ENCODE assay signal across 32 cellular contexts in genomic region chr1:226209307-226210059, GRCh38. TPM values are rescaled to one million over a fixed set of nuclear protein-coding genes. Genes with fewer than 3 reads are reported as not detected.
A peak's percentile ranks its signal among the peaks of the same experiment; 100 is the strongest.
DNase-seq lines count a peak whose midpoint lies in the region; ATAC-seq and TF ChIP-seq lines count a peak whose summit lies in the region.
"Had no signal": no experiment of that assay in that cellular context is flagged by ENCODE, and none has a peak within 500 bp of the region (broad histone marks: within the 10 kb centered on the region; RNA-seq: fewer than 3 reads in every experiment).

No MANE protein-coding gene starts in this region.

- H3K9me3 ChIP-seq in breast epithelium: no peaks in the 10 kb centered on the region
- H3K9me3 ChIP-seq in mucosa of descending colon: no peaks in the 10 kb centered on the region
- H3K9me3 ChIP-seq: ascending aorta, SJSA1, thyroid gland had no signal

- H3K4me1 ChIP-seq in GM23338 (ENCODE audit: insufficient read depth) (peaks cover 26% of the 10 kb centered on the region), breast epithelium (no peaks in the 10 kb centered on the region), mucosa of descending colon (ENCODE audit: low read depth) (no peaks in the 10 kb centered on the region)
- H3K4me1 ChIP-seq: ascending aorta, foreskin keratinocyte, SJSA1, thyroid gland had no signal

- ATAC-seq in GM23338: peak; percentile 12; the same call in 1 of the 3 replicates
- no peak for ATAC-seq in mucosa of descending colon
- ATAC-seq: activated CD8-positive, alpha-beta memory T cell treated with anti-CD3 and anti-CD28 coated beads, Interleukin-2, amount 10 ng/mL, durations not matched to agents 7 days and 5 days; activated naive CD4-positive, alpha-beta T cell treated with anti-CD3 and anti-CD28 coated beads, Interleukin-2, amount 50 U/mL, for 72 hours; foreskin keratinocyte had no signal

- no peaks in the 10 kb centered on the region; the same call in 1 of the 2 replicates for H3K9me2 ChIP-seq in GM23338 (ENCODE audit: insufficient read depth)

- TF ChIP-seq CTCF in GM23338 (conservative IDR thresholded peaks at IDR 0.05; ENCODE audit: low read depth in 2 of 2) (no peak), neural crest cell (conservative IDR thresholded peaks at IDR 0.05) (no peak), breast epithelium (IDR thresholded peaks at IDR 0.05) (no peak), mucosa of descending colon (IDR thresholded peaks at IDR 0.05) (no peak)

- H3K36me3 Mint-ChIP-seq in GM23338 (ENCODE audit: low read depth): no peaks in the 10 kb centered on the region
- H3K36me3 Mint-ChIP-seq in neural crest cell (ENCODE audit: low read depth): no peaks in the 10 kb centered on the region
- H3K36me3 Mint-ChIP-seq: activated CD8-positive, alpha-beta memory T cell treated with anti-CD3 and anti-CD28 coated beads, Interleukin-2, amount 10 ng/mL, durations not matched to agents 7 days and 5 days; activated naive CD4-positive, alpha-beta T cell treated with anti-CD3 and anti-CD28 coated beads, Interleukin-2, amount 50 U/mL, for 72 hours; CD4-positive, alpha-beta memory T cell; immature natural killer cell had no signal

- peaks cover 13% of the 10 kb centered on the region for H3K27me3 Mint-ChIP-seq in GM23338 (ENCODE audit: insufficient read depth, low read depth, poor library complexity)
- peaks cover 5% of the 10 kb centered on the region for H3K27me3 Mint-ChIP-seq in neural crest cell (ENCODE audit: low read depth)
- H3K27me3 Mint-ChIP-seq: activated CD4-positive, alpha-beta T cell treated with anti-CD3 and anti-CD28 coated beads, Interleukin-2, amount 10 ng/mL, durations not matched to agents 24 days and 14 days; activated CD8-positive, alpha-beta memory T cell treated with anti-CD3 and anti-CD28 coated beads, Interleukin-2, amount 10 ng/mL, durations not matched to agents 7 days and 5 days; CD4-positive, alpha-beta memory T cell; stimulated activated naive CD8-positive, alpha-beta T cell treated with anti-CD3 and anti-CD28 coated beads, Interleukin-15, Interleukin-2, amounts not matched to agents 100 ng/mL and 50 ng/mL, for 24 hours had no signal

- DNase-seq in GM23338 (ENCODE audit: low spot score) (no peak), NCI-H524 treated with DMSO at 0.1 percent for 48 hours (lab: John Stamatoyannopoulos, UW) (peak; percentile 62), dermis microvascular lymphatic vessel endothelial cell (ENCODE audit: low read depth in 2 of 2) (peak; percentile 15 to 55), neural crest cell (ENCODE audit: low read depth, low spot score) (no peak), breast epithelium (ENCODE audit: low spot score in 2 of 2) (no peak), RKO (ENCODE audit: low spot score) (no peak), mucosa of descending colon (no peak), NCI-H510A treated with DMSO at 0.1 percent for 48 hours (lab: John Stamatoyannopoulos, UW) (no peak)
- DNase-seq: activated CD4-positive, alpha-beta T cell treated with anti-CD3 and anti-CD28 coated beads, Interleukin-2, amount 10 ng/mL, durations not matched to agents 24 days and 14 days; activated CD8-positive, alpha-beta memory T cell treated with anti-CD3 and anti-CD28 coated beads, Interleukin-2, amount 10 ng/mL, durations not matched to agents 7 days and 5 days; CD4-positive, alpha-beta memory T cell; cerebellar nuclear complex; effector CD4-positive, alpha-beta T cell; erythroblast; foreskin keratinocyte; GF-D8; HFFc6; immature natural killer cell; Karpas-422; NCI-H1092 treated with DMSO at 0.1 percent for 48 hours; NCI-H2081 treated with DMSO at 0.1 percent for 48 hours; retina; stimulated activated CD4-positive, alpha-beta T cell treated with anti-CD3 and anti-CD28 coated beads, Interleukin-4, amount 100 ng/mL, for 1 hour; thyroid gland had no signal

- no peaks in the 10 kb centered on the region for H3K79me2 ChIP-seq in GM23338 (replicated peaks; ENCODE audit: insufficient read depth)

- intact Hi-C loops in breast epithelium (cut with DNase I; ENCODE audit: low total_unique reads) (no loop called here), mucosa of descending colon (cut with DNase I, micrococcal nuclease) (no loop called here)

- no peak overlapping the region for H3K27ac ChIP-seq in GM23338 (ENCODE audit: low read depth)
- H3K27ac ChIP-seq in breast epithelium: no peak overlapping the region
- H3K27ac ChIP-seq: ascending aorta, foreskin keratinocyte, SJSA1, thyroid gland had no signal

- H3K36me3 ChIP-seq in GM23338 (ENCODE audit: insufficient read depth) (no peaks in the 10 kb centered on the region), breast epithelium (no peaks in the 10 kb centered on the region), mucosa of descending colon (ENCODE audit: low read depth) (no peaks in the 10 kb centered on the region)
- H3K36me3 ChIP-seq: ascending aorta, SJSA1, thyroid gland had no signal

- H3K9me3 Mint-ChIP-seq in GM23338 (no peaks in the 10 kb centered on the region), neural crest cell (no peaks in the 10 kb centered on the region)
- H3K9me3 Mint-ChIP-seq: activated CD4-positive, alpha-beta T cell treated with anti-CD3 and anti-CD28 coated beads, Interleukin-2, amount 10 ng/mL, durations not matched to agents 24 days and 14 days; activated naive CD4-positive, alpha-beta T cell treated with anti-CD3 and anti-CD28 coated beads, Interleukin-2, amount 50 U/mL, for 72 hours; activated T-helper 1 cell treated with anti-CD3 and anti-CD28 coated beads, Interleukin-12 subunit alpha, Interleukin-12 subunit beta, Interleukin-2, Interleukin-4 antibody, amounts not matched to agents 30 ng/mL and 10 ng/mL and 1 ng/mL, durations not matched to agents 14 hours and 24 hours and 36 hours; CD4-positive, alpha-beta memory T cell; HFFc6; immature natural killer cell; stimulated activated naive CD8-positive, alpha-beta T cell treated with anti-CD3 and anti-CD28 coated beads, Interleukin-15, Interleukin-2, amounts not matched to agents 100 ng/mL and 50 ng/mL, for 24 hours; T-helper 1 cell treated with Interleukin-12 subunit alpha and Interleukin-12 subunit beta and Interleukin-4 antibody, amounts not matched to agents 30 μg/mL and 1 μg/mL, for 36 hours had no signal

- H3K4me3 ChIP-seq in GM23338: no peak overlapping the region
- no peak overlapping the region for H3K4me3 ChIP-seq in breast epithelium
- H3K4me3 ChIP-seq in mucosa of descending colon: no peak overlapping the region
- H3K4me3 ChIP-seq: ascending aorta, lung, SJSA1, thyroid gland had no signal

- H2AFZ ChIP-seq in GM23338: peak overlapping the region; percentile 76; the same call in 1 of the 2 replicates

- H3K27me3 ChIP-seq in GM23338 (ENCODE audit: insufficient read depth): peaks cover 7% of the 10 kb centered on the region; the same call in 1 of the 2 replicates
- H3K27me3 ChIP-seq in breast epithelium: no peaks in the 10 kb centered on the region
- H3K27me3 ChIP-seq: ascending aorta, foreskin keratinocyte, SJSA1, thyroid gland had no signal

- H3K4me2 ChIP-seq in GM23338: peak overlapping the region; percentile 67; the same call in 1 of the 2 replicates

- TF ChIP-seq POLR2A in breast epithelium (IDR thresholded peaks at IDR 0.05): no peak

- H3K4me1 Mint-ChIP-seq in GM23338 (peaks cover 31% of the 10 kb centered on the region), neural crest cell (peaks cover 4% of the 10 kb centered on the region)
- H3K4me1 Mint-ChIP-seq: activated CD4-positive, alpha-beta T cell treated with anti-CD3 and anti-CD28 coated beads, Interleukin-2, amount 10 ng/mL, durations not matched to agents 24 days and 14 days; activated CD8-positive, alpha-beta memory T cell treated with anti-CD3 and anti-CD28 coated beads, Interleukin-2, amount 10 ng/mL, durations not matched to agents 7 days and 5 days; CD4-positive, alpha-beta memory T cell; immature natural killer cell had no signal

- H4K20me1 ChIP-seq in GM23338 (replicated peaks; ENCODE audit: insufficient read depth): no peaks in the 10 kb centered on the region

- H3K4me3 Mint-ChIP-seq in GM23338 (no peak overlapping the region), neural crest cell (no peak overlapping the region)
- H3K4me3 Mint-ChIP-seq: activated CD4-positive, alpha-beta T cell treated with anti-CD3 and anti-CD28 coated beads, Interleukin-2, amount 10 ng/mL, durations not matched to agents 24 days and 14 days; activated CD8-positive, alpha-beta memory T cell treated with anti-CD3 and anti-CD28 coated beads, Interleukin-2, amount 10 ng/mL, durations not matched to agents 7 days and 5 days; activated T-helper 1 cell treated with anti-CD3 and anti-CD28 coated beads, Interleukin-12 subunit alpha, Interleukin-12 subunit beta, Interleukin-2, Interleukin-4 antibody, amounts not matched to agents 30 ng/mL and 10 ng/mL and 1 ng/mL, durations not matched to agents 14 hours and 24 hours and 36 hours; CD4-positive, alpha-beta memory T cell; HFFc6; immature natural killer cell; stimulated activated naive CD8-positive, alpha-beta T cell treated with anti-CD3 and anti-CD28 coated beads, Interleukin-15, Interleukin-2, amounts not matched to agents 100 ng/mL and 50 ng/mL, for 24 hours; T-helper 1 cell treated with Interleukin-12 subunit alpha and Interleukin-12 subunit beta and Interleukin-4 antibody, amounts not matched to agents 30 μg/mL and 1 μg/mL, for 36 hours had no signal

- H3K27ac Mint-ChIP-seq in GM23338: no peak overlapping the region
- peak overlapping the region; percentile 52 for H3K27ac Mint-ChIP-seq in neural crest cell (ENCODE audit: unreplicated experiment)
- H3K27ac Mint-ChIP-seq: activated CD4-positive, alpha-beta T cell treated with anti-CD3 and anti-CD28 coated beads, Interleukin-2, amount 10 ng/mL, durations not matched to agents 24 days and 14 days; activated CD8-positive, alpha-beta memory T cell treated with anti-CD3 and anti-CD28 coated beads, Interleukin-2, amount 10 ng/mL, durations not matched to agents 7 days and 5 days; activated T-helper 1 cell treated with anti-CD3 and anti-CD28 coated beads, Interleukin-12 subunit alpha, Interleukin-12 subunit beta, Interleukin-2, Interleukin-4 antibody, amounts not matched to agents 30 ng/mL and 10 ng/mL and 1 ng/mL, durations not matched to agents 14 hours and 24 hours and 36 hours; CD4-positive, alpha-beta memory T cell; HFFc6; immature natural killer cell; stimulated activated naive CD8-positive, alpha-beta T cell treated with anti-CD3 and anti-CD28 coated beads, Interleukin-15, Interleukin-2, amounts not matched to agents 100 ng/mL and 50 ng/mL, for 24 hours; T-helper 1 cell treated with Interleukin-12 subunit alpha and Interleukin-12 subunit beta and Interleukin-4 antibody, amounts not matched to agents 30 μg/mL and 1 μg/mL, for 36 hours had no signal

- H3F3A ChIP-seq in GM23338 (replicated peaks; ENCODE audit: low read depth): 0 out of 2 replicates have a peak, but pooled peaks cover 4% of the 10 kb centered on the region

RNA-seq across cellular contexts. Expression of gene MIXL1, which starts 14.0 kb away (rescaled TPM):
- 0.97 and 2.6 TPM in 2 replicates for total RNA-seq in GM23338 (2014; rRNA removed; shearing (Covaris generic))
- polyA plus RNA-seq in GM23338 (2016; fragmentation: Nextera tagmentation; extraction: Ambion mirVana): 0.66 and 1.0 TPM in 2 replicates
- total RNA-seq in dermis microvascular lymphatic vessel endothelial cell (0.13 TPM in 2 replicates), neural crest cell (0.37 and 0.41 TPM in 2 replicates), breast epithelium (not detected), mucosa of descending colon (under 1 TPM; 0.16 to 0.38 (median 0.29) TPM)
- total RNA-seq: activated CD4-positive, alpha-beta T cell treated with anti-CD3 and anti-CD28 coated beads, Interleukin-2, amount 10 ng/mL, durations not matched to agents 24 days and 14 days; activated CD8-positive, alpha-beta memory T cell treated with anti-CD3 and anti-CD28 coated beads, Interleukin-2, amount 10 ng/mL, durations not matched to agents 7 days and 5 days; activated T-helper 1 cell treated with anti-CD3 and anti-CD28 coated beads, Interleukin-12 subunit alpha, Interleukin-12 subunit beta, Interleukin-2, Interleukin-4 antibody, amounts not matched to agents 30 ng/mL and 10 ng/mL and 1 ng/mL, durations not matched to agents 14 hours and 24 hours and 36 hours; ascending aorta; CD4-positive, alpha-beta memory T cell; foreskin keratinocyte; HT1080; SJSA1; thyroid gland had no signal
- polyA plus RNA-seq: CD4-positive, alpha-beta memory T cell; immature natural killer cell had no signal

RNA-seq across cellular contexts. Expression of gene ACBD3, which starts 22.9 kb away (rescaled TPM):
- total RNA-seq in GM23338 (2014; rRNA removed; shearing (Covaris generic)): 36.2 and 37.2 TPM in 2 replicates
- 17.1 and 17.9 TPM in 2 replicates for polyA plus RNA-seq in GM23338 (2016; fragmentation: Nextera tagmentation; extraction: Ambion mirVana)
- total RNA-seq in dermis microvascular lymphatic vessel endothelial cell (27.9 and 32.0 TPM in 2 replicates), neural crest cell (22.1 and 24.1 TPM in 2 replicates), breast epithelium (10 to 100 TPM; 52.4 to 63.9 (median 54.4) TPM), mucosa of descending colon (10 to 100 TPM; 36.6 to 49.9 (median 48.0) TPM)

Comparison
In these comparisons a context has a peak if more than half of its experiments do, and no peak if none do; other contexts are left out.
1. DNase-seq: peak in NCI-H524 treated with DMSO at 0.1 percent for 48 hours (single experiment) and dermis microvascular lymphatic vessel endothelial cell (2 of 2); none in GM23338 (single experiment), neural crest cell (single experiment), breast epithelium (0 of 2), RKO (single experiment), mucosa of descending colon (0 of 3) and NCI-H510A treated with DMSO at 0.1 percent for 48 hours (single experiment).